In the genomic region with DNA sequence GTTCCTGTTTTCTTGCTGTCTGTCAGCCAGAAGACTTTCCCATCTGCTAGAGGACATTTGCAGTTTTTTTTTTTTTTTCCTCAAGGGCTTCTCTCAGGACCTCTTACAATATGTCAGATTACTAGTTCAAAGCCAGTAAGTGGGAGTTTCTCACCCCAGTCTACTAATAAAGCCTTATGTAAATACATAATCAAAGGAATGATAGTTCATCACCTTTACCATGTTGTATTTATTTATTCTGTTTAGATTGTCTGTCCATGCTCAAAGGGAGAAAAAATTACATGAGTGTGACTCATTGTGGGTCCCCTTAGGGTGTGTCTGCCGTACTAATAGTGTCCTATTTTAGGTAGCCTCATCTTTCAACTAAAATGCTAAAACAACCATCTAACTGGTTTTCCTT, we compare ENCODE assay signal across 16 cellular contexts.
DNase-seq lines count a peak whose midpoint lies in the region; TF ChIP-seq lines count a peak whose summit lies in the region.
"Had no signal": no experiment of that assay in that cellular context is flagged by ENCODE, and none has a peak within 500 bp of the region (broad histone marks: within the 10 kb centered on the region; RNA-seq: fewer than 3 reads in every experiment).

No MANE protein-coding gene starts in this region.

- peak overlapping the region; percentile 61 for H3K27ac Mint-ChIP-seq in neural progenitor cell
- no peak overlapping the region for H3K27ac Mint-ChIP-seq in activated CD4-positive, alpha-beta T cell treated with anti-CD3 and anti-CD28 coated beads, Interleukin-2, amount 10 ng/mL, durations not matched to agents 24 days and 14 days
- H3K27ac Mint-ChIP-seq: CD8-positive, alpha-beta T cell; IgD-negative memory B cell had no signal

- no peak overlapping the region for H2AFZ ChIP-seq in neural progenitor cell (replicated peaks)
- H2AFZ ChIP-seq: GM23248 had no signal

- DNase-seq in DMS53 (lab: John Stamatoyannopoulos, UW) (peak; percentile 22), DMS53 treated with DMSO at 0.1 percent for 48 hours (lab: John Stamatoyannopoulos, UW; ENCODE audit: unreplicated experiment) (no peak), NCI-H69 (lab: John Stamatoyannopoulos, UW) (peak; percentile 8), adipocyte (ENCODE audit: low read depth) (peak; percentile 17), neural progenitor cell (ENCODE audit: low spot score) (no peak), NCI-H1694 treated with DMSO at 0.1 percent for 48 hours (lab: John Stamatoyannopoulos, UW) (no peak), HAP-1 (ENCODE audit: low spot score in 2 of 2) (no peak)
- DNase-seq in activated CD4-positive, alpha-beta T cell treated with anti-CD3 and anti-CD28 coated beads, Interleukin-2, amount 10 ng/mL, durations not matched to agents 24 days and 14 days = no peak
- DNase-seq: CD8-positive, alpha-beta T cell; COR-L47; DMS153; GF-D8; GM23248 had no signal

- H3K4me3 ChIP-seq in adipocyte (ENCODE audit: low read length) = no peak overlapping the region
- H3K4me3 ChIP-seq in neural progenitor cell = no peak overlapping the region
- no peak overlapping the region for H3K4me3 ChIP-seq in HAP-1
- H3K4me3 ChIP-seq: GM23248 had no signal

- no peaks in the 10 kb centered on the region for H3F3A ChIP-seq in neural progenitor cell (ENCODE audit: low read depth)

- peaks cover 26% of the 10 kb centered on the region for H3K4me1 Mint-ChIP-seq in neural progenitor cell
- H3K4me1 Mint-ChIP-seq in activated CD4-positive, alpha-beta T cell treated with anti-CD3 and anti-CD28 coated beads, Interleukin-2, amount 10 ng/mL, durations not matched to agents 24 days and 14 days = no peaks in the 10 kb centered on the region
- H3K4me1 Mint-ChIP-seq: CD14-positive monocyte, IgD-negative memory B cell had no signal

- H3K36me3 ChIP-seq in adipocyte (ENCODE audit: control insufficient read depth, insufficient read depth, low read length, severe bottlenecking) = no peaks in the 10 kb centered on the region
- H3K36me3 ChIP-seq in neural progenitor cell = no peaks in the 10 kb centered on the region
- no peaks in the 10 kb centered on the region for H3K36me3 ChIP-seq in HAP-1 (replicated peaks)

- H3K27me3 Mint-ChIP-seq in neural progenitor cell (ENCODE audit: insufficient read depth, low read depth) = peaks cover 2% of the 10 kb centered on the region
- H3K27me3 Mint-ChIP-seq in activated CD4-positive, alpha-beta T cell treated with anti-CD3 and anti-CD28 coated beads, Interleukin-2, amount 10 ng/mL, durations not matched to agents 24 days and 14 days = no peaks in the 10 kb centered on the region
- H3K27me3 Mint-ChIP-seq: IgD-negative memory B cell had no signal

- no peak overlapping the region for H3K4me3 Mint-ChIP-seq in neural progenitor cell
- H3K4me3 Mint-ChIP-seq in activated CD4-positive, alpha-beta T cell treated with anti-CD3 and anti-CD28 coated beads, Interleukin-2, amount 10 ng/mL, durations not matched to agents 24 days and 14 days = no peak overlapping the region
- H3K4me3 Mint-ChIP-seq: CD14-positive monocyte; CD8-positive, alpha-beta T cell; IgD-negative memory B cell had no signal

- intact Hi-C loops in activated CD4-positive, alpha-beta T cell treated with anti-CD3 and anti-CD28 coated beads, Interleukin-2, amount 10 ng/mL, durations not matched to agents 24 days and 14 days (cut with micrococcal nuclease) = no loop called here

- H4K20me1 ChIP-seq in neural progenitor cell (ENCODE audit: low read depth) = no peaks in the 10 kb centered on the region

- no peak overlapping the region for H3K9ac ChIP-seq in adipocyte (ENCODE audit: low read length)
- H3K9ac ChIP-seq in neural progenitor cell = no peak overlapping the region
- H3K9ac ChIP-seq: GM23248 had no signal

- H3K4me1 ChIP-seq in adipocyte (ENCODE audit: control insufficient read depth, insufficient read depth, low read length) (peaks cover 4% of the 10 kb centered on the region), neural progenitor cell (no peaks in the 10 kb centered on the region), HAP-1 (peaks cover 12% of the 10 kb centered on the region)

- peaks cover 16% of the 10 kb centered on the region for H3K9me3 Mint-ChIP-seq in neural progenitor cell
- H3K9me3 Mint-ChIP-seq in activated CD4-positive, alpha-beta T cell treated with anti-CD3 and anti-CD28 coated beads, Interleukin-2, amount 10 ng/mL, durations not matched to agents 24 days and 14 days = no peaks in the 10 kb centered on the region

- no peak for TF ChIP-seq CTCF in neural progenitor cell (IDR thresholded peaks at IDR 0.05)

- in situ Hi-C loops in HAP-1 (cut with MboI; ENCODE audit: low sequenced_read_pairs) = no loop called here

- H3K36me3 Mint-ChIP-seq in neural progenitor cell = peaks cover 8% of the 10 kb centered on the region
- H3K36me3 Mint-ChIP-seq in activated CD4-positive, alpha-beta T cell treated with anti-CD3 and anti-CD28 coated beads, Interleukin-2, amount 10 ng/mL, durations not matched to agents 24 days and 14 days (ENCODE audit: low read depth) = no peaks in the 10 kb centered on the region
- H3K36me3 Mint-ChIP-seq: CD14-positive monocyte; CD8-positive, alpha-beta T cell had no signal

- H3K79me2 ChIP-seq in neural progenitor cell (ENCODE audit: low read depth) = no peaks in the 10 kb centered on the region

- H3K27ac ChIP-seq in neural progenitor cell = no peak overlapping the region
- H3K27ac ChIP-seq: 22Rv1, GM23248 had no signal

- H3K4me2 ChIP-seq in neural progenitor cell = no peak overlapping the region

- peaks cover 7% of the 10 kb centered on the region for H3K9me3 ChIP-seq in adipocyte (ENCODE audit: control insufficient read depth, low read length)
- peaks cover 2% of the 10 kb centered on the region for H3K9me3 ChIP-seq in neural progenitor cell (ENCODE audit: low read depth)
- peaks cover 4% of the 10 kb centered on the region; the same call in 1 of the 2 replicates for H3K9me3 ChIP-seq in HAP-1

- H3K27me3 ChIP-seq in adipocyte (replicated peaks; ENCODE audit: control insufficient read depth, insufficient read depth, low read length) (no peaks in the 10 kb centered on the region), neural progenitor cell (no peaks in the 10 kb centered on the region), HAP-1 (ENCODE audit: low read depth) (no peaks in the 10 kb centered on the region)

Comparison
In these comparisons a context has a peak if more than half of its experiments do, and no peak if none do; other contexts are left out.
1. DNase-seq: peak in DMS53 (single experiment), NCI-H69 (single experiment) and adipocyte (single experiment); none in DMS53 treated with DMSO at 0.1 percent for 48 hours (single experiment), neural progenitor cell (single experiment), NCI-H1694 treated with DMSO at 0.1 percent for 48 hours (single experiment), HAP-1 (0 of 2) and activated CD4-positive, alpha-beta T cell treated with anti-CD3 and anti-CD28 coated beads, Interleukin-2, amount 10 ng/mL, durations not matched to agents 24 days and 14 days (single experiment).